In the genomic region with DNA sequence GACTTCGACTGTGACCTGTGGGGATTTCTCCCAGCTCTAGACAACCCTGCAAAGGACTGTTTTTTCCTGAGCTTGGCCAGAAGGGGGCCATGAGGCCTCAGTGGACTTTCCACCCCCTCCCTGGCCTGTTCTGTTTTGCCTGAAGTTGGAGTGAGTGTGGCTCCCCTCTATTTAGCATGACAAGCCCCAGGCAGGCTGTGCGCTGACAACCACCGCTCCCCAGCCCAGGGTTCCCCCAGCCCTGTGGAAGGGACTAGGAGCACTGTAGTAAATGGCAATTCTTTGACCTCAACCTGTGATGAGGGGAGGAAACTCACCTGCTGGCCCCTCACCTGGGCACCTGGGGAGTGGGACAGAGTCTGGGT, we compare ENCODE assay signal across 9 cellular contexts. TPM values are rescaled to one million over a fixed set of nuclear protein-coding genes. Genes with fewer than 3 reads are reported as not detected.
DNase-seq lines count a peak whose midpoint lies in the region; ATAC-seq and TF ChIP-seq lines count a peak whose summit lies in the region.
"Had no signal": no experiment of that assay in that cellular context is flagged by ENCODE, and none has a peak within 500 bp of the region (broad histone marks: within the 10 kb centered on the region; RNA-seq: fewer than 3 reads in every experiment).

No MANE protein-coding gene starts in this region.

- ATAC-seq in RWPE2 (ENCODE audit: low read depth) (no peak), HG03159 (IDR thresholded peaks at IDR 0.05; ENCODE audit: unreplicated experiment) (no peak)
- no peak for ATAC-seq in activated naive CD4-positive, alpha-beta T cell treated with anti-CD3 and anti-CD28 coated beads, Interleukin-2, amount 50 U/mL, for 72 hours

- no peak overlapping the region for H3K4me3 ChIP-seq in BLaER1
- no peak overlapping the region for H3K4me3 ChIP-seq in RWPE2 (ENCODE audit: severe bottlenecking)
- no peak overlapping the region for H3K4me3 ChIP-seq in foreskin fibroblast (ENCODE audit: low read depth in 1 of 2, low read length in 2 of 2)

- peak; percentile 27 for TF ChIP-seq CTCF in RWPE2 (IDR thresholded peaks at IDR 0.05; ENCODE audit: poor library complexity, severe bottlenecking)
- TF ChIP-seq CTCF in foreskin fibroblast (IDR thresholded peaks at IDR 0.05; ENCODE audit: low read depth, low read length), result peak; percentile 30
- peak; percentile 38 for TF ChIP-seq CTCF in progenitor cell of endocrine pancreas (IDR thresholded peaks at IDR 0.05; ENCODE audit: unreplicated experiment)

- H3K4me3 Mint-ChIP-seq in progenitor cell of endocrine pancreas (ENCODE audit: low read depth), result no peak overlapping the region

- no peak overlapping the region for H3K9ac ChIP-seq in BLaER1

- H3K9me3 Mint-ChIP-seq in progenitor cell of endocrine pancreas (ENCODE audit: low read depth), result no peaks in the 10 kb centered on the region
- no peaks in the 10 kb centered on the region for H3K9me3 Mint-ChIP-seq in activated naive CD4-positive, alpha-beta T cell treated with anti-CD3 and anti-CD28 coated beads, Interleukin-2, amount 50 U/mL, for 72 hours

- H3K4me1 Mint-ChIP-seq in progenitor cell of endocrine pancreas (ENCODE audit: low read depth), result peaks cover 12% of the 10 kb centered on the region

- H3K36me3 Mint-ChIP-seq in progenitor cell of endocrine pancreas (ENCODE audit: insufficient read depth), result no peaks in the 10 kb centered on the region
- H3K36me3 Mint-ChIP-seq in activated naive CD4-positive, alpha-beta T cell treated with anti-CD3 and anti-CD28 coated beads, Interleukin-2, amount 50 U/mL, for 72 hours, result no peaks in the 10 kb centered on the region

- peaks cover 6% of the 10 kb centered on the region for H3K27me3 Mint-ChIP-seq in progenitor cell of endocrine pancreas

- no peak overlapping the region for H3K4me2 ChIP-seq in BLaER1

- H3K27ac ChIP-seq in BLaER1 (peak overlapping the region; percentile 69; the same call in 1 of the 2 replicates), RWPE2 (ENCODE audit: poor library complexity, severe bottlenecking) (peak overlapping the region; percentile 36)

- H3K36me3 ChIP-seq in BLaER1 (no peaks in the 10 kb centered on the region), RWPE2 (ENCODE audit: low read depth) (no peaks in the 10 kb centered on the region)

- peaks cover 26% of the 10 kb centered on the region for H3K4me1 ChIP-seq in BLaER1
- peaks cover 20% of the 10 kb centered on the region for H3K4me1 ChIP-seq in RWPE2 (ENCODE audit: insufficient read depth, poor library complexity, severe bottlenecking)

- DNase-seq in RWPE2 (ENCODE audit: low spot score), result no peak
- no peak for DNase-seq in foreskin fibroblast
- no peak for DNase-seq in progenitor cell of endocrine pancreas (ENCODE audit: low spot score, unreplicated experiment)
- DNase-seq in activated CD4-positive, alpha-beta T cell treated with anti-CD3 and anti-CD28 coated beads, Interleukin-2, amount 50 U/mL, for 48 hours, result no peak
- no peak for DNase-seq in activated gamma-delta T cell treated with Interleukin-2 at 50 U/mL for 16 hours
- DNase-seq in activated naive CD4-positive, alpha-beta T cell treated with anti-CD3 and anti-CD28 coated beads, Interleukin-2, amount 50 U/mL, for 72 hours (ENCODE audit: low spot score in 2 of 2), result no peak
- DNase-seq: activated CD8-positive, alpha-beta memory T cell treated with anti-CD3 and anti-CD28 coated beads, Interleukin-2, amount 50 U/mL, for 48 hours had no signal

- H3K27me3 ChIP-seq in BLaER1, result no peaks in the 10 kb centered on the region
- no peaks in the 10 kb centered on the region for H3K27me3 ChIP-seq in RWPE2 (ENCODE audit: insufficient read depth, poor library complexity, severe bottlenecking)

- no peaks in the 10 kb centered on the region for H4K20me1 ChIP-seq in BLaER1

- no peak overlapping the region for H3K27ac Mint-ChIP-seq in progenitor cell of endocrine pancreas
- H3K27ac Mint-ChIP-seq in activated naive CD4-positive, alpha-beta T cell treated with anti-CD3 and anti-CD28 coated beads, Interleukin-2, amount 50 U/mL, for 72 hours, result no peak overlapping the region

- H3K9me3 ChIP-seq in BLaER1 (no peaks in the 10 kb centered on the region), RWPE2 (ENCODE audit: severe bottlenecking) (no peaks in the 10 kb centered on the region)

RNA-seq across cellular contexts. Expression of a gene that starts 19.3 kb away (rescaled TPM):
- 2.7 and 6.2 TPM in 2 replicates for total RNA-seq in progenitor cell of endocrine pancreas
- not detected for total RNA-seq in activated naive CD4-positive, alpha-beta T cell treated with anti-CD3 and anti-CD28 coated beads, Interleukin-2, amount 50 U/mL, for 72 hours
